Comparison of ENCODE assay signal across 8 cellular contexts in genomic region chr7:131105803-131106680, GRCh38.
DNase-seq lines count a peak whose midpoint lies in the region; ATAC-seq and TF ChIP-seq lines count a peak whose summit lies in the region.

No MANE protein-coding gene starts in this region.

- peaks cover 25% of the 10 kb centered on the region for H4K20me1 ChIP-seq in GM23248 (ENCODE audit: insufficient read depth)

- no peak for TF ChIP-seq CTCF in gastrocnemius medialis (IDR thresholded peaks at IDR 0.05 in 4 of 5, conservative IDR thresholded peaks at IDR 0.05 in 1 of 5)

- H3K9me2 ChIP-seq in GM23248 (ENCODE audit: insufficient read depth): no peaks in the 10 kb centered on the region

- H3K27ac Mint-ChIP-seq in T-helper 2 cell treated with Interferon-gamma antibody and Interleukin-4, amounts not matched to agents 5 μg/mL and 100 μg/mL, for 36 hours: peak overlapping the region; percentile 100

- H2AFZ ChIP-seq in GM23248: 0 out of 2 replicates have a peak overlapping the region, but pooled peaks have one; percentile 6

- peak overlapping the region; percentile 98 for H3K4me2 ChIP-seq in GM23248 (ENCODE audit: unreplicated experiment)

- no peaks in the 10 kb centered on the region for H3K9me3 ChIP-seq in GM23248 (ENCODE audit: low read depth)
- H3K9me3 ChIP-seq in iPS DF 6.9 (ENCODE audit: control insufficient read depth, insufficient read depth, low read length): no peaks in the 10 kb centered on the region
- H3K9me3 ChIP-seq in gastrocnemius medialis: no peaks in the 10 kb centered on the region

- H3K4me1 Mint-ChIP-seq in T-helper 2 cell treated with Interferon-gamma antibody and Interleukin-4, amounts not matched to agents 5 μg/mL and 100 μg/mL, for 36 hours (ENCODE audit: low read depth): peaks cover 53% of the 10 kb centered on the region

- H3F3A ChIP-seq in GM23248 (ENCODE audit: insufficient read depth): peaks cover 44% of the 10 kb centered on the region

- in situ Hi-C loops in GM23248 (cut with MboI) (no loop called here), gastrocnemius medialis (cut with MboI; ENCODE audit: low sequenced_read_pairs in 4 of 4) (loop anchor here in 1 of 4 donors (10.0 kb wide), 1 partner anchor 179 kb away; no protein-coding TSS in a partner anchor)

- peak overlapping the region; percentile 99 for H3K27ac ChIP-seq in GM23248
- H3K27ac ChIP-seq in iPS DF 6.9 (ENCODE audit: low read length): no peak overlapping the region
- peak overlapping the region; percentile 95 to 100 (median 98) for H3K27ac ChIP-seq in gastrocnemius medialis

- peak overlapping the region; percentile 100 for H3K4me3 Mint-ChIP-seq in T-helper 2 cell treated with Interferon-gamma antibody and Interleukin-4, amounts not matched to agents 5 μg/mL and 100 μg/mL, for 36 hours

- peaks cover 92% of the 10 kb centered on the region for H3K79me2 ChIP-seq in GM23248 (ENCODE audit: insufficient read depth)

- TF ChIP-seq POLR2A in gastrocnemius medialis (IDR thresholded peaks at IDR 0.05): peak; percentile 74 to 82

- ATAC-seq in gastrocnemius medialis (peak; percentile 7), GM21526 (IDR thresholded peaks at IDR 0.05; ENCODE audit: low FRiP score, unreplicated experiment) (no peak)

- H3K9ac ChIP-seq in GM23248: peak overlapping the region; percentile 98

- H3K4me3 ChIP-seq in GM23248: peak overlapping the region; percentile 92
- H3K4me3 ChIP-seq in iPS DF 6.9 (ENCODE audit: low read length): peak overlapping the region; percentile 90
- H3K4me3 ChIP-seq in gastrocnemius medialis: peak overlapping the region; percentile 78 to 97 (median 94)

- H3K27me3 Mint-ChIP-seq in T-helper 2 cell treated with Interferon-gamma antibody and Interleukin-4, amounts not matched to agents 5 μg/mL and 100 μg/mL, for 36 hours (ENCODE audit: low read depth): no peaks in the 10 kb centered on the region

- H3K36me3 ChIP-seq in GM23248 (ENCODE audit: low read depth): peaks cover 7% of the 10 kb centered on the region; the same call in 1 of the 2 replicates
- no peaks in the 10 kb centered on the region for H3K36me3 ChIP-seq in iPS DF 6.9 (ENCODE audit: control insufficient read depth, insufficient read depth, low read length)
- H3K36me3 ChIP-seq in gastrocnemius medialis: peaks cover 0 to 43% of the 10 kb centered on the region in 2 donors

- 2% methylated on average over 35 to 82 of the region's 108 CpGs for WGBS in GM23248 (ENCODE audit: low coverage in 1 of 2, low lambda C conversion rate in 2 of 2, missing lambda C conversion rate in 2 of 2), 2 experiments
- WGBS in iPS DF 6.9 (ENCODE audit: insufficient coverage, insufficient read length): no CpG with 5 or more reads among the region's 108 CpGs

- H3K36me3 Mint-ChIP-seq in T-helper 2 cell treated with Interferon-gamma antibody and Interleukin-4, amounts not matched to agents 5 μg/mL and 100 μg/mL, for 36 hours (ENCODE audit: low read depth): peaks cover 25% of the 10 kb centered on the region

- H3K9me3 Mint-ChIP-seq in T-helper 2 cell treated with Interferon-gamma antibody and Interleukin-4, amounts not matched to agents 5 μg/mL and 100 μg/mL, for 36 hours: no peaks in the 10 kb centered on the region

- H3K27me3 ChIP-seq in GM23248 (replicated peaks; ENCODE audit: insufficient read depth) (no peaks in the 10 kb centered on the region), iPS DF 6.9 (ENCODE audit: control insufficient read depth, insufficient read depth, low read length) (no peaks in the 10 kb centered on the region), gastrocnemius medialis (no peaks in the 10 kb centered on the region)

- H3K4me1 ChIP-seq in GM23248 (ENCODE audit: insufficient read depth): peaks cover 33% of the 10 kb centered on the region
- peaks cover 1% of the 10 kb centered on the region; the same call in 1 of the 2 replicates for H3K4me1 ChIP-seq in iPS DF 6.9 (ENCODE audit: control insufficient read depth, insufficient read depth, low read length)
- peaks cover 34 to 36% of the 10 kb centered on the region in 2 donors for H3K4me1 ChIP-seq in gastrocnemius medialis

- intact Hi-C loops in gastrocnemius medialis (cut with DNase I; ENCODE audit: low total_unique reads): loop anchor here (5.0 to 10.0 kb wide), 5 partner anchors 94 to 389 kb away; no protein-coding TSS in a partner anchor

- DNase-seq in GDM1 (lab: John Stamatoyannopoulos, UW): peak; percentile 49
- DNase-seq in GM23248: peak; percentile 88
- DNase-seq in LoVo (ENCODE audit: low spot score): peak; percentile 76
- DNase-seq in T-helper 2 cell treated with Interferon-gamma antibody and Interleukin-4, amounts not matched to agents 5 μg/mL and 100 μg/mL, for 36 hours (ENCODE audit: low spot score): peak; percentile 85
- DNase-seq in astrocyte of the hippocampus (ENCODE audit: low read depth, low spot score): peak; percentile 71
- DNase-seq in iPS DF 6.9 (ENCODE audit: low read depth, low spot score): no peak
- peak; percentile 61 to 63 for DNase-seq in gastrocnemius medialis
